ENCODE assay signal across 19 cellular contexts in the genomic region with DNA sequence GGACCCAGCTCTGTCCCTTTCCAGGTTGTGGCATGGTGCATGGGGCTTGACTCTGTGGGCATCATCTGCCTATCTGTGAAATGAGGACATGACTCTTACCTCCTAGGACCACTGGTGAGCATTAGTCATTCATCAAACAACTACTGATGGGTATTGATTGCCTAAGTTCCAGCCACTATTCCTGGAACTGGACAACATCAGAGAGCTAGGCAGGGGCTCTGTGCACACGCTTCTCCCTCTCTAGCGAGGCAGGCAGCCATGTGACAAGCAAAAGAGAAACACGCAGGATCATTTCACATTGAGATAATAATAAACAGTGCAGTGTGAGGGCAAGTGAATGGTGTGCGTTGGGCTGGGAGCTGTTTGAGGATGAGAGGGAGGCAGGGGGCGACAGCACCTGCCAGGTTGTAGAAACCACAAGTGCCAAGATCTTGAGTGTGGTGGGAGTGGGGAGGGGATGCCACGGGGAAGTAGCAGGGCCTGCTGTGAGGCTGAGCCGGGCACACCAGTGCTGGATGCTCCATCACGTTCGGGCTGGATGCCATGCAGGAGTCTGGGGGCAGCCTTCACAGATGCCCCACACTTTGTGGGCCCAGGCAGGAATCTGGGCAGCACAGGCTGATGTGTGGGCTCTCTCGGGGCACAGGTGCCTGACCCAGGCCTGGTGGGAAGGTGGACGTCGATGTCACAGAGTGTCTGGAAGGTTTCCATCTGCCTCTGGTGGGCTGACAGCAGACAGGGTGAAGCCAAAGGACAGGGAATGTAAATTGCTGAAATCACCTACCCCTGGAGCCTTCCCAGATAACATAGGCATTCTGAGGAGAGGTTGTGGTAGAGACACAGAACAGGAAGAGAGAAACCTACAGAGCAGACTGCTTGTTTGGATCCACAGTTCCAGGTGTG.
A peak's percentile ranks its signal among the peaks of the same experiment; 100 is the strongest.
DNase-seq lines count a peak whose midpoint lies in the region; ATAC-seq and TF ChIP-seq lines count a peak whose summit lies in the region.
"Had no signal": no experiment of that assay in that cellular context is flagged by ENCODE, and none has a peak within 500 bp of the region (broad histone marks: within the 10 kb centered on the region; RNA-seq: fewer than 3 reads in every experiment).

No MANE protein-coding gene starts in this region.

- H3K23ac ChIP-seq in trophoblast cell (ENCODE audit: low read length): no peak overlapping the region

- H3K36me3 Mint-ChIP-seq in WTC11 (no peaks in the 10 kb centered on the region), GM23338 (ENCODE audit: low read depth) (no peaks in the 10 kb centered on the region), MCF 10A (ENCODE audit: insufficient read depth, unreplicated experiment) (no peaks in the 10 kb centered on the region)

- H3K27ac Mint-ChIP-seq in WTC11: no peak overlapping the region
- no peak overlapping the region for H3K27ac Mint-ChIP-seq in GM23338
- no peak overlapping the region for H3K27ac Mint-ChIP-seq in MCF 10A (ENCODE audit: low read depth, unreplicated experiment)

- peak overlapping the region; percentile 67 for H2BK120ac ChIP-seq in trophoblast cell (ENCODE audit: insufficient read depth, low read length, poor library complexity)

- CTCF ChIA-PET in WTC11 (lab: Charles Lee) (interaction anchor here (1.3 kb wide), 1 partner anchor 218 kb away, joined by 5 read pairs; no protein-coding TSS in a partner anchor), MCF 10A (lab: Yijun Ruan, JAX) (interaction anchor here (0.7 to 1.7 kb wide), 2 partner anchors 215 to 756 kb away, joined by 3 to 5 read pairs; no protein-coding TSS in a partner anchor)

- DNase-seq in Jurkat, Clone E6-1 (ENCODE audit: low read depth, low spot score): peak; percentile 10
- DNase-seq in WTC11 (ENCODE audit: low spot score): no peak
- peak in 1 of 3 donors; percentile 52 for DNase-seq in right lobe of liver
- DNase-seq in trophoblast cell: no peak
- no peak for DNase-seq in LoVo (ENCODE audit: low spot score)
- no peak for DNase-seq in GM23338 (ENCODE audit: low spot score)
- DNase-seq in psoas muscle: no peak
- DNase-seq in MCF 10A (ENCODE audit: unreplicated experiment): no peak
- DNase-seq: BE2C; GDM1; NCI-H1105; NCI-H146; NCI-H2029; NCI-H345; NCI-H524; NCI-H774; NK-92 treated with Interleukin-12 subunit alpha and Interleukin-12 subunit beta, amount 100 ng/mL, for 24 hours; SIG-M5 had no signal

- H3K79me2 ChIP-seq in trophoblast cell (ENCODE audit: control insufficient read depth, insufficient read depth, low read length, poor library complexity): peaks cover 4% of the 10 kb centered on the region
- no peaks in the 10 kb centered on the region for H3K79me2 ChIP-seq in GM23338 (replicated peaks; ENCODE audit: insufficient read depth)

- H3K79me1 ChIP-seq in trophoblast cell (ENCODE audit: low read length): peaks cover 50% of the 10 kb centered on the region

- H3K27me3 ChIP-seq in right lobe of liver (no peaks in the 10 kb centered on the region), trophoblast cell (ENCODE audit: insufficient read depth, low read length) (no peaks in the 10 kb centered on the region), GM23338 (ENCODE audit: insufficient read depth) (no peaks in the 10 kb centered on the region), psoas muscle (ENCODE audit: insufficient read depth in 3 of 3, low read length in 2 of 3) (no peaks in the 10 kb centered on the region)
- H3K27me3 ChIP-seq: BE2C had no signal

- no peaks in the 10 kb centered on the region for H3K9me2 ChIP-seq in GM23338 (ENCODE audit: insufficient read depth)

- TF ChIP-seq CTCF in WTC11 (IDR thresholded peaks at IDR 0.05): no peak
- TF ChIP-seq CTCF in right lobe of liver (IDR thresholded peaks at IDR 0.05): no peak
- TF ChIP-seq CTCF in GM23338 (conservative IDR thresholded peaks at IDR 0.05; ENCODE audit: low read depth in 2 of 2): peak in 1 of 2 experiments; percentile 29; a peak in 2 of 4 replicates
- TF ChIP-seq CTCF in psoas muscle (IDR thresholded peaks at IDR 0.05): no peak
- no peak for TF ChIP-seq CTCF in MCF 10A (IDR thresholded peaks at IDR 0.05; ENCODE audit: unreplicated experiment)

- peak overlapping the region; percentile 46 for H3K18ac ChIP-seq in trophoblast cell (ENCODE audit: low read length)

- WGBS in right lobe of liver (ENCODE audit: insufficient coverage, low coverage, low lambda C conversion rate, missing lambda C conversion rate): 58% methylated on average over 6 of the region's 12 CpGs
- no CpG with 5 or more reads among the region's 12 CpGs for WGBS in trophoblast cell (ENCODE audit: extremely low coverage, insufficient coverage, insufficient read length)
- 89 to 97% (median 93%) methylated on average over 12 of the region's 12 CpGs for WGBS in psoas muscle, 3 donors

- no peak overlapping the region for H3K4me3 Mint-ChIP-seq in WTC11
- H3K4me3 Mint-ChIP-seq in GM23338: no peak overlapping the region
- H3K4me3 Mint-ChIP-seq in MCF 10A (ENCODE audit: unreplicated experiment): no peak overlapping the region

- H3K9me3 Mint-ChIP-seq in WTC11 (no peaks in the 10 kb centered on the region), GM23338 (no peaks in the 10 kb centered on the region), MCF 10A (ENCODE audit: unreplicated experiment) (no peaks in the 10 kb centered on the region)

- intact Hi-C loops in right lobe of liver (cut with DNase I): no loop called here
- intact Hi-C loops in psoas muscle (cut with DNase I): no loop called here
- intact Hi-C loops in MCF 10A (cut with micrococcal nuclease): no loop called here

- H4K12ac ChIP-seq in trophoblast cell (ENCODE audit: low read depth, low read length): no peak overlapping the region

- no peaks in the 10 kb centered on the region for H3K36me3 ChIP-seq in right lobe of liver
- no peaks in the 10 kb centered on the region for H3K36me3 ChIP-seq in trophoblast cell (ENCODE audit: control insufficient read depth in 1 of 2, insufficient read depth in 2 of 2, low read length in 2 of 2)
- no peaks in the 10 kb centered on the region for H3K36me3 ChIP-seq in GM23338 (ENCODE audit: insufficient read depth)
- H3K36me3 ChIP-seq in psoas muscle (ENCODE audit: insufficient read depth in 1 of 2, low read depth in 1 of 2): no peaks in the 10 kb centered on the region
- H3K36me3 ChIP-seq: BE2C had no signal

- POLR2A ChIA-PET in WTC11 (lab: Charles Lee): no interaction called here
- POLR2A ChIA-PET in MCF 10A (lab: Yijun Ruan, JAX): no interaction called here

- H2BK5ac ChIP-seq in trophoblast cell (ENCODE audit: low read depth, low read length, poor library complexity): peak overlapping the region; percentile 34

- H3K4me1 ChIP-seq in right lobe of liver: peaks cover 0 to 9% (median 0%) of the 10 kb centered on the region in 4 donors
- peaks cover 37 to 40% of the 10 kb centered on the region in 2 experiments for H3K4me1 ChIP-seq in trophoblast cell (ENCODE audit: control insufficient read depth in 1 of 2, insufficient read depth in 2 of 2, low read length in 2 of 2)
- H3K4me1 ChIP-seq in GM23338 (ENCODE audit: insufficient read depth): no peaks in the 10 kb centered on the region
- H3K4me1 ChIP-seq in psoas muscle: peaks cover 3% of the 10 kb centered on the region

- H3K4me1 Mint-ChIP-seq in WTC11: peaks cover 9% of the 10 kb centered on the region
- H3K4me1 Mint-ChIP-seq in GM23338: peaks cover 5% of the 10 kb centered on the region; the same call in 2 of the 3 replicates
- no peaks in the 10 kb centered on the region for H3K4me1 Mint-ChIP-seq in MCF 10A (ENCODE audit: insufficient read depth, unreplicated experiment)

- no TSS peak for BruUV-seq in MCF 10A (replicated peaks; lab: Mats Ljungman, UMichigan)

- TF ChIP-seq POLR2A in right lobe of liver (IDR thresholded peaks at IDR 0.05): no peak

- H4K8ac ChIP-seq in trophoblast cell (ENCODE audit: low read depth, low read length): peak overlapping the region; percentile 42

- no peaks in the 10 kb centered on the region; the same call in 1 of the 2 replicates for H3K27me3 Mint-ChIP-seq in WTC11 (ENCODE audit: low read depth)
- peaks cover 5% of the 10 kb centered on the region for H3K27me3 Mint-ChIP-seq in GM23338 (ENCODE audit: insufficient read depth, low read depth, poor library complexity)
- peaks cover 36% of the 10 kb centered on the region for H3K27me3 Mint-ChIP-seq in MCF 10A (ENCODE audit: insufficient read depth, unreplicated experiment)

- H3K14ac ChIP-seq in trophoblast cell (ENCODE audit: low read length): peak overlapping the region; percentile 71

- H3F3A ChIP-seq in GM23338 (replicated peaks; ENCODE audit: low read depth): no peaks in the 10 kb centered on the region

- peak overlapping the region; percentile 85 for H2AK5ac ChIP-seq in trophoblast cell (ENCODE audit: low read length)

- H3K4me2 ChIP-seq in trophoblast cell (ENCODE audit: low read length) (no peak overlapping the region), GM23338 (no peak overlapping the region)

- peak overlapping the region; percentile 82 for H4K91ac ChIP-seq in trophoblast cell (ENCODE audit: low read depth, low read length)

- H3K27ac ChIP-seq in right lobe of liver (no peak overlapping the region), trophoblast cell (ENCODE audit: low read depth, low read length) (peak overlapping the region; percentile 35), GM23338 (ENCODE audit: low read depth) (no peak overlapping the region), psoas muscle (no peak overlapping the region)

- H3K9me3 ChIP-seq in right lobe of liver (no peaks in the 10 kb centered on the region), trophoblast cell (ENCODE audit: insufficient read depth, low read depth, low read length) (peaks cover 3% of the 10 kb centered on the region), psoas muscle (no peaks in the 10 kb centered on the region)
- H3K9me3 ChIP-seq: BE2C had no signal

- no peak overlapping the region for H2AFZ ChIP-seq in trophoblast cell (ENCODE audit: insufficient read depth, low read length, poor library complexity)
- H2AFZ ChIP-seq in GM23338: no peak overlapping the region

- peak overlapping the region; percentile 47 for H3K4ac ChIP-seq in trophoblast cell (ENCODE audit: low read depth, low read length)

- no peaks in the 10 kb centered on the region for H4K20me1 ChIP-seq in GM23338 (replicated peaks; ENCODE audit: insufficient read depth)

- no peak overlapping the region for H3K9ac ChIP-seq in trophoblast cell (ENCODE audit: low read length)

- peak overlapping the region; percentile 81 for H2BK12ac ChIP-seq in trophoblast cell (ENCODE audit: low read length)

- H3K4me3 ChIP-seq in Jurkat, Clone E6-1 (ENCODE audit: low read length): no peak overlapping the region
- no peak overlapping the region for H3K4me3 ChIP-seq in right lobe of liver
- H3K4me3 ChIP-seq in trophoblast cell (ENCODE audit: low read depth, low read length): no peak overlapping the region
- H3K4me3 ChIP-seq in GM23338: no peak overlapping the region
- no peak overlapping the region for H3K4me3 ChIP-seq in psoas muscle
- H3K4me3 ChIP-seq: K562 had no signal

- ATAC-seq in WTC11: no peak
- peak in 3 of 4 donors; percentile 15 to 78 (median 70) for ATAC-seq in right lobe of liver
- no peak for ATAC-seq in GM23338
- no peak for ATAC-seq in psoas muscle

TF ChIP-seq in GM23338, 12 proteins besides CTCF, POLR2A, EP300 and RAD21 (continues in another document):
- TF ChIP-seq CREB1 (CRISPR knock-in tag; IDR thresholded peaks at IDR 0.05; ENCODE audit: low read depth): no peak
- TF ChIP-seq ZNF114 (CRISPR knock-in tag; IDR thresholded peaks at IDR 0.05): no peak

Comparison
In these comparisons a context has a peak if more than half of its experiments do, and no peak if none do; other contexts are left out.
1. ATAC-seq: peak in right lobe of liver (3 of 4); none in WTC11 (single experiment), GM23338 (single experiment) and psoas muscle (0 of 4).